ENCODE assay signal across 9 cellular contexts in the genomic region with DNA sequence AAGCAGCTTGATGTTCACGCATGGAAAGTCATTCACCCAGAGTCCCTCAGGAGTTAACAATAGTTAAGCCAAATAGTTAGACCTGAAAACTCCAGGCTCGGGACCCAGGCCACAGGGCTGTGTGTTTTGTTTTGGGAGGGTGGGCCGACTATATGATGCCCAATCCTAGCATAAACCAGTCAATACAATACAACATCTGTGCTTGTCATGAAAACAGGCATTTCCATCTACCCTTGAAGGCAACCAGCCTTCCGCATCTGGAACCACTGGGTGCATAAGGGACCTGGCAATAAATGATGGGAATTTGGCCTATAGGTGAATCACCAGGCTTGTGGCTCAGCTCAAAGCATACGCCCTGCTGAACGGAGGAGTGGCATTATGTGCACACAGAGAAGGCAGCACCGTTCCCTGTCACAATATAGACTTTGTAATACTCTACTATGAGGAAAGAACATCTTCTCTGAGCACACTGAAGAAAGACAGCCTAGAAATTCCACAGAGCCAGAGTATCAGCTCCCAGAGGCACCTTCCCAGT.
DNase-seq lines count a peak whose midpoint lies in the region; ATAC-seq and TF ChIP-seq lines count a peak whose summit lies in the region.
"Had no signal": no experiment of that assay in that cellular context is flagged by ENCODE, and none has a peak within 500 bp of the region (broad histone marks: within the 10 kb centered on the region; RNA-seq: fewer than 3 reads in every experiment).

No MANE protein-coding gene starts in this region.

- TF ChIP-seq CTCF in hepatocyte (IDR thresholded peaks at IDR 0.05; ENCODE audit: poor library complexity): no peak

- no peak overlapping the region for H2AFZ ChIP-seq in hepatocyte

- DNase-seq in stimulated activated naive CD8-positive, alpha-beta T cell treated with anti-CD3 and anti-CD28 coated beads, Interleukin-15, Interleukin-2, amounts not matched to agents 100 U/mL and 50 U/mL, for 24 hours: no peak
- DNase-seq in immature natural killer cell (no peak), hepatocyte (ENCODE audit: low spot score) (no peak), sciatic nerve (ENCODE audit: low spot score) (no peak), epidermal melanocyte (ENCODE audit: insufficient read length, low spot score) (no peak)

- no peak overlapping the region for H3K4me3 ChIP-seq in hepatocyte

- H3K9me3 Mint-ChIP-seq in stimulated activated naive CD8-positive, alpha-beta T cell treated with anti-CD3 and anti-CD28 coated beads, Interleukin-15, Interleukin-2, amounts not matched to agents 100 ng/mL and 50 ng/mL, for 24 hours: no peaks in the 10 kb centered on the region
- H3K9me3 Mint-ChIP-seq in activated T-helper 17 cell treated with anti-CD3 and anti-CD28 coated beads, Interleukin-2, amount 50 U/mL, for 72 hours: no peaks in the 10 kb centered on the region
- no peaks in the 10 kb centered on the region for H3K9me3 Mint-ChIP-seq in immature natural killer cell

- H3K27me3 Mint-ChIP-seq in stimulated activated naive CD8-positive, alpha-beta T cell treated with anti-CD3 and anti-CD28 coated beads, Interleukin-15, Interleukin-2, amounts not matched to agents 100 ng/mL and 50 ng/mL, for 24 hours: no peaks in the 10 kb centered on the region
- H3K27me3 Mint-ChIP-seq in activated T-helper 17 cell treated with anti-CD3 and anti-CD28 coated beads, Interleukin-2, amount 50 U/mL, for 72 hours: no peaks in the 10 kb centered on the region
- peaks cover 0 to 9% (median 1%) of the 10 kb centered on the region in 3 donors for H3K27me3 Mint-ChIP-seq in immature natural killer cell (ENCODE audit: low read depth in 3 of 3)

- no peaks in the 10 kb centered on the region for H3K9me2 ChIP-seq in hepatocyte (replicated peaks; ENCODE audit: insufficient read depth)

- H3K27ac ChIP-seq in hepatocyte: no peak overlapping the region
- H3K27ac ChIP-seq: C4-2B had no signal

- no peaks in the 10 kb centered on the region for H3K9me3 ChIP-seq in hepatocyte (ENCODE audit: low read depth)

- no peaks in the 10 kb centered on the region for H4K20me1 ChIP-seq in hepatocyte (ENCODE audit: insufficient read depth, poor library complexity, severe bottlenecking)

- WGBS in hepatocyte (ENCODE audit: low lambda C conversion rate, missing lambda C conversion rate): 91% methylated on average over 7 of the region's 7 CpGs

- no peak for ATAC-seq in stimulated activated naive CD8-positive, alpha-beta T cell treated with anti-CD3 and anti-CD28 coated beads, Interleukin-15, Interleukin-2, amounts not matched to agents 100 U/mL and 50 U/mL, for 24 hours
- ATAC-seq in activated T-helper 17 cell treated with anti-CD3 and anti-CD28 coated beads, Interleukin-2, amount 50 U/mL, for 72 hours (replicated peaks): no peak
- ATAC-seq in sciatic nerve (no peak), GM18909 (IDR thresholded peaks at IDR 0.05; ENCODE audit: poor library complexity, unreplicated experiment) (no peak)

- no peak overlapping the region for H3K4me2 ChIP-seq in hepatocyte

- peak overlapping the region; percentile 30 for H3K4me3 Mint-ChIP-seq in stimulated activated naive CD8-positive, alpha-beta T cell treated with anti-CD3 and anti-CD28 coated beads, Interleukin-15, Interleukin-2, amounts not matched to agents 100 ng/mL and 50 ng/mL, for 24 hours
- H3K4me3 Mint-ChIP-seq in activated T-helper 17 cell treated with anti-CD3 and anti-CD28 coated beads, Interleukin-2, amount 50 U/mL, for 72 hours: peak overlapping the region; percentile 87
- H3K4me3 Mint-ChIP-seq in immature natural killer cell: peak overlapping the region in 2 of 5 donors; percentile 20 to 23

- no peaks in the 10 kb centered on the region for H3K36me3 ChIP-seq in hepatocyte (replicated peaks; ENCODE audit: insufficient read depth, low read depth)

- H3K4me1 ChIP-seq in hepatocyte (ENCODE audit: insufficient read depth): no peaks in the 10 kb centered on the region

- no peaks in the 10 kb centered on the region for H3K27me3 ChIP-seq in hepatocyte

- H3K36me3 Mint-ChIP-seq in stimulated activated naive CD8-positive, alpha-beta T cell treated with anti-CD3 and anti-CD28 coated beads, Interleukin-15, Interleukin-2, amounts not matched to agents 100 ng/mL and 50 ng/mL, for 24 hours (ENCODE audit: low read depth): peaks cover 7% of the 10 kb centered on the region
- no peaks in the 10 kb centered on the region for H3K36me3 Mint-ChIP-seq in activated T-helper 17 cell treated with anti-CD3 and anti-CD28 coated beads, Interleukin-2, amount 50 U/mL, for 72 hours (ENCODE audit: low read depth)
- H3K36me3 Mint-ChIP-seq in immature natural killer cell: peaks cover 0 to 8% (median 7%) of the 10 kb centered on the region in 3 donors

- peaks cover 79% of the 10 kb centered on the region for H3K4me1 Mint-ChIP-seq in stimulated activated naive CD8-positive, alpha-beta T cell treated with anti-CD3 and anti-CD28 coated beads, Interleukin-15, Interleukin-2, amounts not matched to agents 100 ng/mL and 50 ng/mL, for 24 hours (ENCODE audit: low read depth)
- H3K4me1 Mint-ChIP-seq in activated T-helper 17 cell treated with anti-CD3 and anti-CD28 coated beads, Interleukin-2, amount 50 U/mL, for 72 hours: peaks cover 66% of the 10 kb centered on the region
- H3K4me1 Mint-ChIP-seq in immature natural killer cell: peaks cover 80 to 83% of the 10 kb centered on the region in 2 donors

- peak overlapping the region; percentile 76 for H3K27ac Mint-ChIP-seq in stimulated activated naive CD8-positive, alpha-beta T cell treated with anti-CD3 and anti-CD28 coated beads, Interleukin-15, Interleukin-2, amounts not matched to agents 100 ng/mL and 50 ng/mL, for 24 hours
- peak overlapping the region; percentile 84 for H3K27ac Mint-ChIP-seq in activated T-helper 17 cell treated with anti-CD3 and anti-CD28 coated beads, Interleukin-2, amount 50 U/mL, for 72 hours
- peak overlapping the region; percentile 58 to 99 (median 92) for H3K27ac Mint-ChIP-seq in immature natural killer cell

- H3K79me2 ChIP-seq in hepatocyte: no peaks in the 10 kb centered on the region

- intact Hi-C loops in sciatic nerve (cut with DNase I): no loop called here
